18 cellular contexts compared by ENCODE assay signal in the genomic region with DNA sequence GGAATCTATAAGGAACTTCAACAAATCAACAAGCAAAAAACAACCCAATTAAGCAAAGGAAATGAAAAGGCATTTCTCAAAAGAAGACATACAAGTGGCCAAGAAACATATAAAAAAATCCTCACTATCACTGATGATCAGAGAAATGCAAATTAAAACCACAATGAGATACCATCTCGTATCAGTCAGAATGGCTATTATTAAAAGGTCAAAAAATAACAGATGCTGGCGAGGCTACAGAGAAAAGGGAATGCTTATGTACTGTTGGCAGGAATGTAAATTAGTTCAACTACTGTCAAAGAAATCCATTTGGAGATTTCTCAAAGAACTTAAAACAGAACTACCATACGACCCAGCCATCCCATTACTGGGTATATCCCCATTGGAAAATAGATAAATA.
DNase-seq lines count a peak whose midpoint lies in the region; ATAC-seq, FAIRE-seq and TF ChIP-seq lines count a peak whose summit lies in the region.
"Had no signal": no experiment of that assay in that cellular context is flagged by ENCODE, and none has a peak within 500 bp of the region (broad histone marks: within the 10 kb centered on the region; RNA-seq: fewer than 3 reads in every experiment).

No MANE protein-coding gene starts in this region.

- no peak overlapping the region for H3K4me3 ChIP-seq in astrocyte (ENCODE audit: insufficient read depth, low read depth, low read length)
- no peak overlapping the region for H3K4me3 ChIP-seq in fibroblast of villous mesenchyme (ENCODE audit: low read depth, low read length)
- H3K4me3 ChIP-seq: GM12878, GM23338 had no signal

- H3K79me2 ChIP-seq in astrocyte (ENCODE audit: insufficient read depth, low read length), result no peaks in the 10 kb centered on the region

- H3K27me3 ChIP-seq in astrocyte (ENCODE audit: insufficient read depth, low read length), result no peaks in the 10 kb centered on the region

- ATAC-seq in HG03280 (IDR thresholded peaks at IDR 0.05; ENCODE audit: unreplicated experiment), result no peak
- ATAC-seq: GM12878, GM23338, HCT116 had no signal

- DNase-seq in M059J (ENCODE audit: low read depth), result peak; percentile 39
- peak; percentile 6 for DNase-seq in astrocyte (ENCODE audit: low read depth)
- peak; percentile 2 for DNase-seq in fibroblast of villous mesenchyme (ENCODE audit: low read depth)
- no peak for DNase-seq in DMS153 treated with DMSO at 0.1 percent for 48 hours (lab: John Stamatoyannopoulos, UW; ENCODE audit: unreplicated experiment)
- DNase-seq in DMS153 (lab: John Stamatoyannopoulos, UW), result no peak
- DNase-seq: C1 segment of cervical spinal cord; Calu3; CD4-positive, alpha-beta memory T cell; COR-L47; DMS53; DMS79 treated with DMSO at 0.1 percent for 48 hours; GDM1; H9 had no signal

- H3K4me1 ChIP-seq in astrocyte (ENCODE audit: insufficient read depth, low read length), result no peaks in the 10 kb centered on the region

- TF ChIP-seq CTCF in astrocyte (IDR thresholded peaks at IDR 0.05; ENCODE audit: insufficient read depth, low read depth, low read length), result no peak
- no peak for TF ChIP-seq CTCF in fibroblast of villous mesenchyme (IDR thresholded peaks at IDR 0.05; ENCODE audit: insufficient read depth, low read depth, low read length)

- no peaks in the 10 kb centered on the region for H3K36me3 Mint-ChIP-seq in astrocyte (ENCODE audit: low read depth, unreplicated experiment)
- H3K36me3 Mint-ChIP-seq: CD4-positive, alpha-beta memory T cell had no signal

- no peak overlapping the region for H3K4me2 ChIP-seq in astrocyte (ENCODE audit: low read length)
- H3K4me2 ChIP-seq: GM23338 had no signal

- H3K36me3 ChIP-seq in astrocyte (ENCODE audit: insufficient read depth, low read length), result no peaks in the 10 kb centered on the region

- no peaks in the 10 kb centered on the region for H3K9me3 ChIP-seq in astrocyte (ENCODE audit: insufficient read depth, low read depth, low read length)

- H3K4me1 Mint-ChIP-seq in astrocyte (ENCODE audit: low read depth, unreplicated experiment), result no peaks in the 10 kb centered on the region
- H3K4me1 Mint-ChIP-seq: CD4-positive, alpha-beta memory T cell had no signal

- no peaks in the 10 kb centered on the region for H4K20me1 ChIP-seq in astrocyte (ENCODE audit: insufficient read depth, low read length)

- FAIRE-seq in astrocyte (lab: Jason Lieb, UNC), result no peak
- FAIRE-seq: GM12878, GM18507 had no signal

- H3K27me3 Mint-ChIP-seq in astrocyte (ENCODE audit: low read depth, unreplicated experiment), result peaks cover 5% of the 10 kb centered on the region
- H3K27me3 Mint-ChIP-seq: CD4-positive, alpha-beta memory T cell had no signal

- no peak overlapping the region for H3K9ac ChIP-seq in astrocyte (ENCODE audit: low read length)

- no peaks in the 10 kb centered on the region for H3K9me3 Mint-ChIP-seq in astrocyte (ENCODE audit: unreplicated experiment)
- H3K9me3 Mint-ChIP-seq: GM23338, H9 had no signal

- H2AFZ ChIP-seq in astrocyte (ENCODE audit: low read depth, low read length), result no peak overlapping the region
- H2AFZ ChIP-seq: GM23338 had no signal

- no peak overlapping the region for H3K27ac ChIP-seq in astrocyte (ENCODE audit: low read depth, low read length)

- no peak overlapping the region for H3K27ac Mint-ChIP-seq in astrocyte (ENCODE audit: unreplicated experiment)
- H3K27ac Mint-ChIP-seq: CD4-positive, alpha-beta memory T cell; GM23338; H9 had no signal

- H3K4me3 Mint-ChIP-seq in astrocyte (ENCODE audit: unreplicated experiment), result no peak overlapping the region
- H3K4me3 Mint-ChIP-seq: CD4-positive, alpha-beta memory T cell; GM23338; H9 had no signal

Comparison
In these comparisons a context has a peak if more than half of its experiments do, and no peak if none do; other contexts are left out.
1. DNase-seq: peak in M059J (single experiment), astrocyte (single experiment) and fibroblast of villous mesenchyme (single experiment); none in DMS153 treated with DMSO at 0.1 percent for 48 hours (single experiment) and DMS153 (single experiment).